27 cellular contexts compared by ENCODE assay signal in the genomic region with DNA sequence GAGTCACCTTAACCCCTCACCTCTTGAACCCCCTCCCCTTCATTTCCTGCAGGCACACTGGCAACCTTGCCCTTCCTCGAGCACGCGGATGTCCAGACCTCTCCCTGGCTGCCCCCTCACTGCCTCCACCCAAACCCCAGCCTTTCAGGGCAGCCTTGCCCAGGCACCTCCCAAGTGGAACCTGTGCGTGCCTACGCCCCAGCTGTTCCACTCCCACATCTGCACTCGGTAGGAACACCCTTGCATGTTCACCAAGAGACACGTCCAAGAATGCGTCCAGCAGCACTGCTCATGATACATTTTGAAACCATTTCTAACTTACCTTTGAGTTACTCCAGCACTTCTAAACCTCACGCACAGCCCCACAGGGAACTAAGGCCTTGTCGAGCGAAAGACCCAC.
"Had no signal": no experiment of that assay in that cellular context is flagged by ENCODE, and none has a peak within 500 bp of the region (broad histone marks: within the 10 kb centered on the region; RNA-seq: fewer than 3 reads in every experiment).

No MANE protein-coding gene starts in this region.

- H3K27me3 ChIP-seq: ascending aorta, breast epithelium, cardiac muscle cell, dorsolateral prefrontal cortex, heart left ventricle had no signal

- H3K27me3 Mint-ChIP-seq: activated CD4-positive, alpha-beta memory T cell treated with anti-CD3 and anti-CD28 coated beads for 36 hours; activated CD4-positive, alpha-beta T cell treated with anti-CD3 and anti-CD28 coated beads for 36 hours; activated T-cell treated with anti-CD3 and anti-CD28 coated beads, Interleukin-2, amount 50 U/mL, for 24 hours; dendritic cell treated with granulocyte-macrophage colony-stimulating factor and Interleukin-4, amounts not matched to agents 40 ng/mL and 50 ng/mL, for 4 days had no signal

- ATAC-seq: activated CD4-positive, alpha-beta T cell treated with anti-CD3 and anti-CD28 coated beads for 36 hours; activated CD8-positive, alpha-beta T cell treated with anti-CD3 and anti-CD28 coated beads, Interleukin-2, amount 10 ng/mL, durations not matched to agents 7 days and 5 days; activated naive CD4-positive, alpha-beta T cell treated with anti-CD3 and anti-CD28 coated beads, Interleukin-2, amount 50 U/mL, for 72 hours; activated T-cell treated with anti-CD3 and anti-CD28 coated beads, Interleukin-2, amount 50 U/mL, for 72 hours; heart left ventricle had no signal

- H3K9me3 Mint-ChIP-seq: activated CD4-positive, alpha-beta memory T cell treated with anti-CD3 and anti-CD28 coated beads for 36 hours; activated CD4-positive, alpha-beta T cell treated with anti-CD3 and anti-CD28 coated beads, Interleukin-2, amount 10 ng/mL, durations not matched to agents 24 days and 14 days; activated naive CD4-positive, alpha-beta T cell treated with anti-CD3 and anti-CD28 coated beads, Interleukin-2, amount 10 ng/mL, durations not matched to agents 7 days and 5 days; activated naive CD4-positive, alpha-beta T cell treated with anti-CD3 and anti-CD28 coated beads, Interleukin-2, amount 50 U/mL, for 72 hours; activated naive CD8-positive, alpha-beta T cell treated with anti-CD3 and anti-CD28 coated beads, Interleukin-2, amount 10 ng/mL, durations not matched to agents 7 days and 5 days; activated T-cell treated with anti-CD3 and anti-CD28 coated beads, Interleukin-2, amount 50 U/mL, for 24 hours; activated T-cell treated with anti-CD3 and anti-CD28 coated beads, Interleukin-2, amount 50 U/mL, for 72 hours; dendritic cell treated with granulocyte-macrophage colony-stimulating factor and Interleukin-4, amounts not matched to agents 40 ng/mL and 50 ng/mL, for 4 days; endodermal cell had no signal

- DNase-seq: activated CD4-positive, alpha-beta memory T cell treated with anti-CD3 and anti-CD28 coated beads for 36 hours; activated CD4-positive, alpha-beta T cell treated with anti-CD3 and anti-CD28 coated beads for 36 hours; activated CD4-positive, alpha-beta T cell treated with anti-CD3 and anti-CD28 coated beads, Interleukin-2, amount 10 ng/mL, durations not matched to agents 24 days and 14 days; activated CD4-positive, CD25-positive, alpha-beta regulatory T cell; activated CD4-positive, CD25-positive, alpha-beta regulatory T cell treated with anti-CD3 and anti-CD28 coated beads, Interleukin-2, amount 50 U/mL, for 72 hours; activated CD8-positive, alpha-beta memory T cell treated with anti-CD3 and anti-CD28 coated beads, Interleukin-2, amount 50 U/mL, for 48 hours; activated CD8-positive, alpha-beta T cell treated with anti-CD3 and anti-CD28 coated beads, Interleukin-2, amount 10 ng/mL, durations not matched to agents 7 days and 5 days; activated naive CD4-positive, alpha-beta T cell treated with anti-CD3 and anti-CD28 coated beads, Interleukin-2, amount 10 ng/mL, durations not matched to agents 7 days and 5 days; activated naive CD8-positive, alpha-beta T cell treated with anti-CD3 and anti-CD28 coated beads, Interleukin-2, amount 10 ng/mL, durations not matched to agents 7 days and 5 days; activated T-cell treated with anti-CD3 and anti-CD28 coated beads for 4 hours; activated T-cell treated with anti-CD3 and anti-CD28 coated beads, Interleukin-2, amount 50 U/mL, for 24 hours; activated T-cell treated with anti-CD3 and anti-CD28 coated beads, Interleukin-2, amount 50 U/mL, for 72 hours; central memory CD4-positive, alpha-beta T cell; dorsolateral prefrontal cortex; effector memory CD4-positive, alpha-beta T cell; endodermal cell; foreskin fibroblast; glutamatergic neuron; heart left ventricle; T-helper 2 cell had no signal

- H3K4me1 Mint-ChIP-seq: activated CD4-positive, alpha-beta T cell treated with anti-CD3 and anti-CD28 coated beads for 36 hours; activated CD4-positive, alpha-beta T cell treated with anti-CD3 and anti-CD28 coated beads, Interleukin-2, amount 10 ng/mL, durations not matched to agents 24 days and 14 days; activated naive CD4-positive, alpha-beta T cell treated with anti-CD3 and anti-CD28 coated beads, Interleukin-2, amount 10 ng/mL, durations not matched to agents 7 days and 5 days; endodermal cell had no signal

- H3K4me3 Mint-ChIP-seq: activated CD4-positive, alpha-beta memory T cell treated with anti-CD3 and anti-CD28 coated beads for 36 hours; activated CD4-positive, alpha-beta T cell treated with anti-CD3 and anti-CD28 coated beads for 36 hours; activated CD4-positive, alpha-beta T cell treated with anti-CD3 and anti-CD28 coated beads, Interleukin-2, amount 10 ng/mL, durations not matched to agents 24 days and 14 days; activated CD8-positive, alpha-beta T cell treated with anti-CD3 and anti-CD28 coated beads, Interleukin-2, amount 10 ng/mL, durations not matched to agents 7 days and 5 days; activated naive CD4-positive, alpha-beta T cell treated with anti-CD3 and anti-CD28 coated beads, Interleukin-2, amount 10 ng/mL, durations not matched to agents 7 days and 5 days; activated naive CD8-positive, alpha-beta T cell treated with anti-CD3 and anti-CD28 coated beads, Interleukin-2, amount 10 ng/mL, durations not matched to agents 7 days and 5 days; activated T-cell treated with anti-CD3 and anti-CD28 coated beads, Interleukin-2, amount 50 U/mL, for 24 hours; activated T-cell treated with anti-CD3 and anti-CD28 coated beads, Interleukin-2, amount 50 U/mL, for 72 hours; brain; dendritic cell treated with granulocyte-macrophage colony-stimulating factor and Interleukin-4, amounts not matched to agents 40 ng/mL and 50 ng/mL, for 4 days; endodermal cell had no signal

- H3K27ac Mint-ChIP-seq: activated CD4-positive, alpha-beta memory T cell treated with anti-CD3 and anti-CD28 coated beads for 36 hours; activated CD4-positive, alpha-beta T cell treated with anti-CD3 and anti-CD28 coated beads for 36 hours; activated CD4-positive, alpha-beta T cell treated with anti-CD3 and anti-CD28 coated beads, Interleukin-2, amount 10 ng/mL, durations not matched to agents 24 days and 14 days; activated CD8-positive, alpha-beta T cell treated with anti-CD3 and anti-CD28 coated beads, Interleukin-2, amount 10 ng/mL, durations not matched to agents 7 days and 5 days; activated naive CD4-positive, alpha-beta T cell treated with anti-CD3 and anti-CD28 coated beads, Interleukin-2, amount 10 ng/mL, durations not matched to agents 7 days and 5 days; activated naive CD8-positive, alpha-beta T cell treated with anti-CD3 and anti-CD28 coated beads, Interleukin-2, amount 10 ng/mL, durations not matched to agents 7 days and 5 days; activated T-cell treated with anti-CD3 and anti-CD28 coated beads, Interleukin-2, amount 50 U/mL, for 24 hours; activated T-cell treated with anti-CD3 and anti-CD28 coated beads, Interleukin-2, amount 50 U/mL, for 72 hours; brain; dendritic cell treated with granulocyte-macrophage colony-stimulating factor and Interleukin-4, amounts not matched to agents 40 ng/mL and 50 ng/mL, for 4 days; endodermal cell had no signal

- H3K36me3 ChIP-seq: ascending aorta, breast epithelium, cardiac muscle cell, heart left ventricle had no signal

- H3K4me3 ChIP-seq: ascending aorta, breast epithelium, cardiac muscle cell, coronary artery, dorsolateral prefrontal cortex, heart left ventricle had no signal

- H3K4me1 ChIP-seq: ascending aorta, breast epithelium, heart left ventricle had no signal

- H3K36me3 Mint-ChIP-seq: activated CD4-positive, alpha-beta memory T cell treated with anti-CD3 and anti-CD28 coated beads for 36 hours; activated naive CD4-positive, alpha-beta T cell treated with anti-CD3 and anti-CD28 coated beads, Interleukin-2, amount 10 ng/mL, durations not matched to agents 7 days and 5 days; activated naive CD4-positive, alpha-beta T cell treated with anti-CD3 and anti-CD28 coated beads, Interleukin-2, amount 50 U/mL, for 72 hours; activated naive CD8-positive, alpha-beta T cell treated with anti-CD3 and anti-CD28 coated beads, Interleukin-2, amount 10 ng/mL, durations not matched to agents 7 days and 5 days; brain had no signal

- H3K9me3 ChIP-seq: ascending aorta, breast epithelium, heart left ventricle had no signal

- H3K27ac ChIP-seq: ascending aorta, breast epithelium, cardiac muscle cell, coronary artery, dorsolateral prefrontal cortex, heart left ventricle had no signal
